10 cellular contexts compared by ENCODE assay signal in genomic region chr2:168583710-168584521, GRCh38.
DNase-seq lines count a peak whose midpoint lies in the region; ATAC-seq lines count a peak whose summit lies in the region.
"Had no signal": no experiment of that assay in that cellular context is flagged by ENCODE, and none has a peak within 500 bp of the region (broad histone marks: within the 10 kb centered on the region; RNA-seq: fewer than 3 reads in every experiment).

No MANE protein-coding gene starts in this region.

- H3K27ac ChIP-seq in angular gyrus (ENCODE audit: low read depth, low read length), result peak overlapping the region; percentile 17
- H3K27ac ChIP-seq: HL-60 had no signal

- ATAC-seq in HG02798 (IDR thresholded peaks at IDR 0.05; ENCODE audit: poor library complexity, unreplicated experiment) (peak; percentile 25), HG03457 (IDR thresholded peaks at IDR 0.05; ENCODE audit: unreplicated experiment) (no peak), GM19324 (IDR thresholded peaks at IDR 0.05; ENCODE audit: low FRiP score, unreplicated experiment) (no peak)

- DNase-seq in AG08395 (ENCODE audit: low spot score), result peak; percentile 25
- peak; percentile 78 for DNase-seq in iris pigment epithelial cell (ENCODE audit: low read depth)
- no peak for DNase-seq in cerebellar nuclear complex (lab: John Stamatoyannopoulos, UW)
- DNase-seq in NCI-H187 treated with DMSO at 0.1 percent for 48 hours (lab: John Stamatoyannopoulos, UW), result no peak
- DNase-seq: retina had no signal

Comparison
In these comparisons a context has a peak if more than half of its experiments do, and no peak if none do; other contexts are left out.
1. DNase-seq: peak in AG08395 (single experiment) and iris pigment epithelial cell (single experiment); none in cerebellar nuclear complex (0 of 2) and NCI-H187 treated with DMSO at 0.1 percent for 48 hours (single experiment).